In genomic region chr6:122868137-122868536, GRCh38 we compare ENCODE assay signal across 28 cellular contexts.
"Had no signal": no experiment of that assay in that cellular context is flagged by ENCODE, and none has a peak within 500 bp of the region (broad histone marks: within the 10 kb centered on the region; RNA-seq: fewer than 3 reads in every experiment).

No MANE protein-coding gene starts in this region.

- H3K27ac ChIP-seq: colonic mucosa, coronary artery, dorsolateral prefrontal cortex, epithelial cell of prostate, esophagus muscularis mucosa, esophagus squamous epithelium, foreskin keratinocyte, gastrocnemius medialis, gastroesophageal sphincter, heart left ventricle, hepatocyte had no signal

- H2AFZ ChIP-seq: hepatocyte had no signal

- H3K27ac Mint-ChIP-seq: dendritic cell treated with granulocyte-macrophage colony-stimulating factor and Interleukin-4, amounts not matched to agents 40 ng/mL and 50 ng/mL, for 4 days; effector memory CD8-positive, alpha-beta T cell; endodermal cell had no signal

- DNase-seq: colonic mucosa; cortex of kidney; dermis blood vessel endothelial cell; dorsolateral prefrontal cortex; effector CD4-positive, alpha-beta T cell; effector CD8-positive, alpha-beta T cell; effector memory CD4-positive, alpha-beta T cell; effector memory CD8-positive, alpha-beta T cell; endodermal cell; erythroblast; esophagus squamous epithelium; foreskin fibroblast; foreskin keratinocyte; gastrocnemius medialis; glutamatergic neuron; head of caudate nucleus; heart left ventricle had no signal

- H3K4me1 ChIP-seq: colonic mucosa, esophagus muscularis mucosa, esophagus squamous epithelium, foreskin keratinocyte, gastrocnemius medialis, gastroesophageal sphincter, heart left ventricle had no signal

- H3K9me3 ChIP-seq: colonic mucosa, esophagus muscularis mucosa, esophagus squamous epithelium, gastrocnemius medialis, gastroesophageal sphincter, heart left ventricle had no signal

- H3K4me3 ChIP-seq: colonic mucosa, coronary artery, dorsolateral prefrontal cortex, esophagus muscularis mucosa, esophagus squamous epithelium, gastrocnemius medialis, gastroesophageal sphincter, heart left ventricle, hepatocyte had no signal

- H3K9me3 Mint-ChIP-seq: dendritic cell treated with granulocyte-macrophage colony-stimulating factor and Interleukin-4, amounts not matched to agents 40 ng/mL and 50 ng/mL, for 4 days; effector memory CD8-positive, alpha-beta T cell; endodermal cell had no signal

- ATAC-seq: effector memory CD8-positive, alpha-beta T cell; esophagus mucosa; foreskin keratinocyte; gastrocnemius medialis; gastroesophageal sphincter; heart left ventricle had no signal

- H3K36me3 ChIP-seq: colonic mucosa, esophagus muscularis mucosa, esophagus squamous epithelium, gastrocnemius medialis, gastroesophageal sphincter, heart left ventricle had no signal

- H3K79me2 ChIP-seq: hepatocyte had no signal

- H3K27me3 Mint-ChIP-seq: dendritic cell treated with granulocyte-macrophage colony-stimulating factor and Interleukin-4, amounts not matched to agents 40 ng/mL and 50 ng/mL, for 4 days; effector memory CD8-positive, alpha-beta T cell had no signal

- H3K27me3 ChIP-seq: colonic mucosa, dorsolateral prefrontal cortex, esophagus muscularis mucosa, foreskin keratinocyte, gastrocnemius medialis, gastroesophageal sphincter, hepatocyte had no signal

- FAIRE-seq: colon, endometrium, endothelial cell of umbilical vein, frontal cortex had no signal

- H3K4me3 Mint-ChIP-seq: dendritic cell treated with granulocyte-macrophage colony-stimulating factor and Interleukin-4, amounts not matched to agents 40 ng/mL and 50 ng/mL, for 4 days; effector memory CD8-positive, alpha-beta T cell; endodermal cell had no signal

- H3K4me2 ChIP-seq: hepatocyte had no signal
